In genomic region chr1:223846668-223847007, GRCh38 we compare ENCODE assay signal across 8 cellular contexts. TPM values are rescaled to one million over a fixed set of nuclear protein-coding genes. Genes with fewer than 3 reads are reported as not detected.
DNase-seq lines count a peak whose midpoint lies in the region; ATAC-seq and TF ChIP-seq lines count a peak whose summit lies in the region.

No MANE protein-coding gene starts in this region.

- no peak overlapping the region for H3K18ac ChIP-seq in trophoblast cell (ENCODE audit: low read length)

- H3K79me1 ChIP-seq in trophoblast cell (ENCODE audit: low read length): peaks cover 20% of the 10 kb centered on the region

- peak overlapping the region; percentile 90 for H3K27ac Mint-ChIP-seq in activated CD8-positive, alpha-beta memory T cell treated with anti-CD3 and anti-CD28 coated beads, Interleukin-2, amount 10 ng/mL, durations not matched to agents 7 days and 5 days
- H3K27ac Mint-ChIP-seq in glutamatergic neuron (ENCODE audit: unreplicated experiment): peak overlapping the region; percentile 96

- CTCF ChIA-PET in activated CD8-positive, alpha-beta memory T cell treated with anti-CD3 and anti-CD28 coated beads, Interleukin-2, amount 10 ng/mL, durations not matched to agents 7 days and 5 days (lab: Charles Lee): interaction anchor here (1.2 to 2.7 kb wide), 4 partner anchors 10 to 41 kb away, joined by 3 to 12 read pairs (median 8); no protein-coding TSS in a partner anchor

- no peaks in the 10 kb centered on the region for H3K36me3 ChIP-seq in trophoblast cell (ENCODE audit: control insufficient read depth in 1 of 2, insufficient read depth in 2 of 2, low read length in 2 of 2)

- peak; percentile 28 for DNase-seq in DMS153 (lab: John Stamatoyannopoulos, UW)
- DNase-seq in HuH-7 (ENCODE audit: low spot score): peak; percentile 37
- DNase-seq in activated CD8-positive, alpha-beta memory T cell treated with anti-CD3 and anti-CD28 coated beads, Interleukin-2, amount 10 ng/mL, durations not matched to agents 7 days and 5 days: no peak
- peak; percentile 19 for DNase-seq in glutamatergic neuron
- no peak for DNase-seq in trophoblast cell
- no peak for DNase-seq in GM10266 (ENCODE audit: extremely low spot score)

- no peaks in the 10 kb centered on the region for H3K9me3 ChIP-seq in trophoblast cell (ENCODE audit: insufficient read depth, low read depth, low read length)

- H3K4me2 ChIP-seq in trophoblast cell (ENCODE audit: low read length): peak overlapping the region; percentile 64

- H3K4me1 Mint-ChIP-seq in activated CD8-positive, alpha-beta memory T cell treated with anti-CD3 and anti-CD28 coated beads, Interleukin-2, amount 10 ng/mL, durations not matched to agents 7 days and 5 days: peaks cover 32% of the 10 kb centered on the region
- H3K4me1 Mint-ChIP-seq in glutamatergic neuron (ENCODE audit: low read depth, unreplicated experiment): peaks cover 4% of the 10 kb centered on the region

- H2AFZ ChIP-seq in trophoblast cell (ENCODE audit: insufficient read depth, low read length, poor library complexity): no peak overlapping the region

- no peaks in the 10 kb centered on the region for H3K27me3 ChIP-seq in trophoblast cell (ENCODE audit: insufficient read depth, low read length)

- no peak overlapping the region for H3K23ac ChIP-seq in trophoblast cell (ENCODE audit: low read length)

- peak overlapping the region; percentile 15 for H3K14ac ChIP-seq in trophoblast cell (ENCODE audit: low read length)

- H3K4me3 ChIP-seq in trophoblast cell (ENCODE audit: low read depth, low read length): no peak overlapping the region

- peak overlapping the region; percentile 99 for H3K4me3 Mint-ChIP-seq in activated CD8-positive, alpha-beta memory T cell treated with anti-CD3 and anti-CD28 coated beads, Interleukin-2, amount 10 ng/mL, durations not matched to agents 7 days and 5 days
- H3K4me3 Mint-ChIP-seq in glutamatergic neuron (ENCODE audit: unreplicated experiment): peak overlapping the region; percentile 88

- peak overlapping the region; percentile 83 for H3K4ac ChIP-seq in trophoblast cell (ENCODE audit: low read depth, low read length)

- peak overlapping the region; percentile 24 for H4K12ac ChIP-seq in trophoblast cell (ENCODE audit: low read depth, low read length)

- TF ChIP-seq CTCF in glutamatergic neuron (IDR thresholded peaks at IDR 0.05; ENCODE audit: partially characterized antibody, unreplicated experiment) (no peak), GM10266 (IDR thresholded peaks at IDR 0.05; ENCODE audit: control insufficient read depth, insufficient read depth, low read depth, missing control alignments) (no peak)

- no peak overlapping the region for H2AK5ac ChIP-seq in trophoblast cell (ENCODE audit: low read length)

- H3K9ac ChIP-seq in trophoblast cell (ENCODE audit: low read length): no peak overlapping the region

- peak overlapping the region; percentile 45 for H2BK5ac ChIP-seq in trophoblast cell (ENCODE audit: low read depth, low read length, poor library complexity)

- no peak for ATAC-seq in activated CD8-positive, alpha-beta memory T cell treated with anti-CD3 and anti-CD28 coated beads, Interleukin-2, amount 10 ng/mL, durations not matched to agents 7 days and 5 days
- ATAC-seq in HG02571 (IDR thresholded peaks at IDR 0.05; ENCODE audit: unreplicated experiment) (no peak), HG03521 (IDR thresholded peaks at IDR 0.05; ENCODE audit: unreplicated experiment) (no peak)

- peak overlapping the region; percentile 98 for H4K8ac ChIP-seq in trophoblast cell (ENCODE audit: low read depth, low read length)

- peak overlapping the region; percentile 100 for H3K27ac ChIP-seq in trophoblast cell (ENCODE audit: low read depth, low read length)

- peaks cover 15% of the 10 kb centered on the region for H3K36me3 Mint-ChIP-seq in activated CD8-positive, alpha-beta memory T cell treated with anti-CD3 and anti-CD28 coated beads, Interleukin-2, amount 10 ng/mL, durations not matched to agents 7 days and 5 days
- H3K36me3 Mint-ChIP-seq in glutamatergic neuron (ENCODE audit: unreplicated experiment): no peaks in the 10 kb centered on the region

- H2BK120ac ChIP-seq in trophoblast cell (ENCODE audit: insufficient read depth, low read length, poor library complexity): peak overlapping the region; percentile 10

- peaks cover 2 to 7% of the 10 kb centered on the region in 2 experiments for H3K4me1 ChIP-seq in trophoblast cell (ENCODE audit: control insufficient read depth in 1 of 2, insufficient read depth in 2 of 2, low read length in 2 of 2)

- no peak overlapping the region for H2BK12ac ChIP-seq in trophoblast cell (ENCODE audit: low read length)

- peaks cover 22% of the 10 kb centered on the region for H3K79me2 ChIP-seq in trophoblast cell (ENCODE audit: control insufficient read depth, insufficient read depth, low read length, poor library complexity)

- WGBS in trophoblast cell (ENCODE audit: extremely low coverage, insufficient coverage, insufficient read length): no CpG with 5 or more reads among the region's 5 CpGs

- H4K91ac ChIP-seq in trophoblast cell (ENCODE audit: low read depth, low read length): peak overlapping the region; percentile 99

- H3K27me3 Mint-ChIP-seq in activated CD8-positive, alpha-beta memory T cell treated with anti-CD3 and anti-CD28 coated beads, Interleukin-2, amount 10 ng/mL, durations not matched to agents 7 days and 5 days: no peaks in the 10 kb centered on the region
- H3K27me3 Mint-ChIP-seq in glutamatergic neuron (ENCODE audit: unreplicated experiment): peaks cover 6% of the 10 kb centered on the region

- peaks cover 4% of the 10 kb centered on the region for H3K9me3 Mint-ChIP-seq in activated CD8-positive, alpha-beta memory T cell treated with anti-CD3 and anti-CD28 coated beads, Interleukin-2, amount 10 ng/mL, durations not matched to agents 7 days and 5 days (ENCODE audit: low read depth)
- no peaks in the 10 kb centered on the region for H3K9me3 Mint-ChIP-seq in glutamatergic neuron (ENCODE audit: unreplicated experiment)

RNA-seq across cellular contexts. Expression of gene TP53BP2, which starts 0.9 kb away (rescaled TPM):
- 10 to 100 TPM; 35.8 to 39.6 TPM for total RNA-seq in activated CD8-positive, alpha-beta memory T cell treated with anti-CD3 and anti-CD28 coated beads, Interleukin-2, amount 10 ng/mL, durations not matched to agents 7 days and 5 days
- 50.7 TPM for total RNA-seq in glutamatergic neuron (ENCODE audit: unreplicated experiment)
- polyA plus RNA-seq in trophoblast cell (2013): 56.4 and 57.3 TPM in 2 replicates

Comparison
In these comparisons a context has a peak if more than half of its experiments do, and no peak if none do; other contexts are left out.
1. DNase-seq: peak in DMS153 (single experiment), HuH-7 (single experiment) and glutamatergic neuron (single experiment); none in activated CD8-positive, alpha-beta memory T cell treated with anti-CD3 and anti-CD28 coated beads, Interleukin-2, amount 10 ng/mL, durations not matched to agents 7 days and 5 days (single experiment), trophoblast cell (0 of 2) and GM10266 (single experiment).